Comparison of ENCODE assay signal across 17 cellular contexts in genomic region chr9:88976186-88976887, GRCh38. TPM values are rescaled to one million over a fixed set of nuclear protein-coding genes. Genes with fewer than 3 reads are reported as not detected.
DNase-seq lines count a peak whose midpoint lies in the region; FAIRE-seq and TF ChIP-seq lines count a peak whose summit lies in the region.
"Had no signal": no experiment of that assay in that cellular context is flagged by ENCODE, and none has a peak within 500 bp of the region (broad histone marks: within the 10 kb centered on the region; RNA-seq: fewer than 3 reads in every experiment).

No MANE protein-coding gene starts in this region.

- H3K18ac ChIP-seq in trophoblast cell (ENCODE audit: low read length) = no peak overlapping the region

- H2BK5ac ChIP-seq in trophoblast cell (ENCODE audit: low read depth, low read length, poor library complexity) = no peak overlapping the region

- no peak overlapping the region for H4K91ac ChIP-seq in trophoblast cell (ENCODE audit: low read depth, low read length)

- H3K4me2 ChIP-seq in astrocyte (ENCODE audit: low read length) (no peak overlapping the region), trophoblast cell (ENCODE audit: low read length) (no peak overlapping the region)
- H3K4me2 ChIP-seq: KMS-11 had no signal

- H3K27me3 Mint-ChIP-seq in activated naive CD8-positive, alpha-beta T cell = peaks cover 5% of the 10 kb centered on the region
- peaks cover 4% of the 10 kb centered on the region for H3K27me3 Mint-ChIP-seq in activated naive CD8-positive, alpha-beta T cell treated with anti-CD3 and anti-CD28 coated beads for 36 hours
- H3K27me3 Mint-ChIP-seq in astrocyte (ENCODE audit: low read depth, unreplicated experiment) = peaks cover 13% of the 10 kb centered on the region

- H3K36me3 ChIP-seq in astrocyte (ENCODE audit: insufficient read depth, low read length) (no peaks in the 10 kb centered on the region), trophoblast cell (ENCODE audit: control insufficient read depth in 1 of 2, insufficient read depth in 2 of 2, low read length in 2 of 2) (no peaks in the 10 kb centered on the region)
- H3K36me3 ChIP-seq: MG63 had no signal

- H4K20me1 ChIP-seq in astrocyte (ENCODE audit: insufficient read depth, low read length) = no peaks in the 10 kb centered on the region

- no peak overlapping the region for H3K23ac ChIP-seq in trophoblast cell (ENCODE audit: low read length)

- H3K4me1 Mint-ChIP-seq in activated naive CD8-positive, alpha-beta T cell (ENCODE audit: low read depth) = peaks cover 4% of the 10 kb centered on the region
- H3K4me1 Mint-ChIP-seq in activated naive CD8-positive, alpha-beta T cell treated with anti-CD3 and anti-CD28 coated beads for 36 hours = peaks cover 6% of the 10 kb centered on the region
- H3K4me1 Mint-ChIP-seq in astrocyte (ENCODE audit: low read depth, unreplicated experiment) = no peaks in the 10 kb centered on the region

- H3K14ac ChIP-seq in trophoblast cell (ENCODE audit: low read length) = no peak overlapping the region

- H3K27ac Mint-ChIP-seq in activated naive CD8-positive, alpha-beta T cell = peak overlapping the region; percentile 59
- no peak overlapping the region for H3K27ac Mint-ChIP-seq in activated naive CD8-positive, alpha-beta T cell treated with anti-CD3 and anti-CD28 coated beads for 36 hours
- peak overlapping the region; percentile 20 for H3K27ac Mint-ChIP-seq in astrocyte (ENCODE audit: unreplicated experiment)
- H3K27ac Mint-ChIP-seq: CD8-positive, alpha-beta T cell had no signal

- no peak overlapping the region for H4K12ac ChIP-seq in trophoblast cell (ENCODE audit: low read depth, low read length)

- no peak overlapping the region for H3K9ac ChIP-seq in astrocyte (ENCODE audit: low read length)
- peak overlapping the region; percentile 51 for H3K9ac ChIP-seq in trophoblast cell (ENCODE audit: low read length)
- H3K9ac ChIP-seq: GM23248, KMS-11 had no signal

- no peaks in the 10 kb centered on the region for H3K79me1 ChIP-seq in trophoblast cell (ENCODE audit: low read length)

- H3K4ac ChIP-seq in trophoblast cell (ENCODE audit: low read depth, low read length) = no peak overlapping the region

- H3K4me3 ChIP-seq in astrocyte (ENCODE audit: insufficient read depth, low read depth, low read length) (no peak overlapping the region), trophoblast cell (ENCODE audit: low read depth, low read length) (no peak overlapping the region)
- H3K4me3 ChIP-seq: GM23248, MG63 had no signal

- H3K79me2 ChIP-seq in astrocyte (ENCODE audit: insufficient read depth, low read length) = no peaks in the 10 kb centered on the region
- no peaks in the 10 kb centered on the region for H3K79me2 ChIP-seq in trophoblast cell (ENCODE audit: control insufficient read depth, insufficient read depth, low read length, poor library complexity)

- DNase-seq in activated naive CD8-positive, alpha-beta T cell treated with anti-CD3 and anti-CD28 coated beads for 36 hours = no peak
- DNase-seq in activated CD8-positive, alpha-beta memory T cell treated with anti-CD3 and anti-CD28 coated beads, Interleukin-2, amount 50 U/mL, for 48 hours = peak; percentile 33
- DNase-seq in astrocyte (ENCODE audit: low read depth) (no peak), trophoblast cell (no peak), NCI-H2107 (lab: John Stamatoyannopoulos, UW) (no peak), NCI-H146 treated with DMSO at 0.1 percent for 48 hours (lab: John Stamatoyannopoulos, UW; ENCODE audit: unreplicated experiment) (no peak)
- DNase-seq: DND-41, GF-D8, GM23248, MG63, NCI-H1092 treated with DMSO at 0.1 percent for 48 hours, NCI-H1694 treated with DMSO at 0.1 percent for 48 hours, NCI-H774 had no signal

- H3K27ac ChIP-seq in astrocyte (ENCODE audit: low read depth, low read length) (no peak overlapping the region), trophoblast cell (ENCODE audit: low read depth, low read length) (no peak overlapping the region)
- H3K27ac ChIP-seq: GM23248, KMS-11 had no signal

- no peak overlapping the region for H4K8ac ChIP-seq in trophoblast cell (ENCODE audit: low read depth, low read length)

- H2AFZ ChIP-seq in astrocyte (ENCODE audit: low read depth, low read length) (no peak overlapping the region), trophoblast cell (ENCODE audit: insufficient read depth, low read length, poor library complexity) (no peak overlapping the region)
- H2AFZ ChIP-seq: GM23248 had no signal

- H2BK120ac ChIP-seq in trophoblast cell (ENCODE audit: insufficient read depth, low read length, poor library complexity) = no peak overlapping the region

- H3K4me3 Mint-ChIP-seq in activated naive CD8-positive, alpha-beta T cell = no peak overlapping the region
- H3K4me3 Mint-ChIP-seq in activated naive CD8-positive, alpha-beta T cell treated with anti-CD3 and anti-CD28 coated beads for 36 hours = no peak overlapping the region
- no peak overlapping the region for H3K4me3 Mint-ChIP-seq in astrocyte (ENCODE audit: unreplicated experiment)
- H3K4me3 Mint-ChIP-seq: CD8-positive, alpha-beta T cell had no signal

- no CpG with 5 or more reads among the region's 6 CpGs for WGBS in trophoblast cell (ENCODE audit: extremely low coverage, insufficient coverage, insufficient read length)

- no peak for FAIRE-seq in astrocyte (lab: Jason Lieb, UNC)
- FAIRE-seq: HepG2 had no signal

- no peak overlapping the region for H2AK5ac ChIP-seq in trophoblast cell (ENCODE audit: low read length)

- H3K9me3 Mint-ChIP-seq in activated naive CD8-positive, alpha-beta T cell (ENCODE audit: low read depth) = no peaks in the 10 kb centered on the region
- no peaks in the 10 kb centered on the region for H3K9me3 Mint-ChIP-seq in activated naive CD8-positive, alpha-beta T cell treated with anti-CD3 and anti-CD28 coated beads for 36 hours
- H3K9me3 Mint-ChIP-seq in astrocyte (ENCODE audit: unreplicated experiment) = no peaks in the 10 kb centered on the region
- H3K9me3 Mint-ChIP-seq: CD8-positive, alpha-beta T cell had no signal

- no peaks in the 10 kb centered on the region for H3K36me3 Mint-ChIP-seq in activated naive CD8-positive, alpha-beta T cell
- H3K36me3 Mint-ChIP-seq in activated naive CD8-positive, alpha-beta T cell treated with anti-CD3 and anti-CD28 coated beads for 36 hours = no peaks in the 10 kb centered on the region
- H3K36me3 Mint-ChIP-seq in astrocyte (ENCODE audit: low read depth, unreplicated experiment) = no peaks in the 10 kb centered on the region
- H3K36me3 Mint-ChIP-seq: CD8-positive, alpha-beta T cell had no signal

- TF ChIP-seq CTCF in astrocyte (IDR thresholded peaks at IDR 0.05; ENCODE audit: insufficient read depth, low read depth, low read length) = no peak

- H3K27me3 ChIP-seq in astrocyte (ENCODE audit: insufficient read depth, low read length) (no peaks in the 10 kb centered on the region), trophoblast cell (ENCODE audit: insufficient read depth, low read length) (no peaks in the 10 kb centered on the region)
- H3K27me3 ChIP-seq: MG63 had no signal

- H2BK12ac ChIP-seq in trophoblast cell (ENCODE audit: low read length) = no peak overlapping the region

- H3K9me3 ChIP-seq in astrocyte (ENCODE audit: insufficient read depth, low read depth, low read length) = no peaks in the 10 kb centered on the region
- peaks cover 5% of the 10 kb centered on the region for H3K9me3 ChIP-seq in trophoblast cell (ENCODE audit: insufficient read depth, low read depth, low read length)
- H3K9me3 ChIP-seq: MG63 had no signal

- H3K4me1 ChIP-seq in astrocyte (ENCODE audit: insufficient read depth, low read length) (peaks cover 4% of the 10 kb centered on the region), trophoblast cell (ENCODE audit: control insufficient read depth in 1 of 2, insufficient read depth in 2 of 2, low read length in 2 of 2) (no peaks in the 10 kb centered on the region)

RNA-seq across cellular contexts. Expression of gene S1PR3, which starts 14.9 kb away (rescaled TPM):
- under 1 TPM; 0.23 to 0.38 TPM for total RNA-seq in activated naive CD8-positive, alpha-beta T cell treated with anti-CD3 and anti-CD28 coated beads for 36 hours
- 24.6 and 35.0 TPM in 2 replicates for total RNA-seq in astrocyte
- 62.7 and 63.6 TPM in 2 replicates for polyA plus RNA-seq in trophoblast cell (2013)
- polyA plus RNA-seq: HepG2 had no signal

Comparison
In these comparisons a context has a peak if more than half of its experiments do, and no peak if none do; other contexts are left out.
1. RNA of gene S1PR3, which starts 14.9 kb away (total RNA-seq): 24.6 to 35.0 TPM in astrocyte; 0.23 to 0.38 TPM in activated naive CD8-positive, alpha-beta T cell treated with anti-CD3 and anti-CD28 coated beads for 36 hours; every median in the first group is over 10 times any median in the second.